ENCODE assay signal across 21 cellular contexts in genomic region chr4:102317459-102317858, GRCh38. TPM values are rescaled to one million over a fixed set of nuclear protein-coding genes. Genes with fewer than 3 reads are reported as not detected.
DNase-seq lines count a peak whose midpoint lies in the region; ATAC-seq, FAIRE-seq and TF ChIP-seq lines count a peak whose summit lies in the region.
"Had no signal": no experiment of that assay in that cellular context is flagged by ENCODE, and none has a peak within 500 bp of the region (broad histone marks: within the 10 kb centered on the region; RNA-seq: fewer than 3 reads in every experiment).

No MANE protein-coding gene starts in this region.

- DNase-seq in activated CD4-positive, alpha-beta T cell treated with anti-CD3 and anti-CD28 coated beads, Interleukin-2, amount 10 ng/mL, durations not matched to agents 24 days and 14 days: peak; percentile 15
- DNase-seq in activated CD4-positive, alpha-beta T cell treated with anti-CD3 and anti-CD28 coated beads, Interleukin-2, amount 50 U/mL, for 48 hours: no peak
- DNase-seq in GM18507 (ENCODE audit: extremely low spot score, insufficient read length, low read depth): no peak
- DNase-seq in GM12878 (ENCODE audit: low read depth, low spot score): no peak
- peak; percentile 52 for DNase-seq in osteoblast (ENCODE audit: insufficient read length, low spot score, missing footprints)
- DNase-seq in stimulated activated naive B cell treated with anti-CD40 and anti-IgM and Interleukin-4, amounts not matched to agents 10 μg/mL and 1 μg/mL and 100 μg/mL, for 72 hours: no peak
- DNase-seq: AML-193; Caco-2; CD4-positive, alpha-beta T cell; GOT3; H7; HFFc6 had no signal

- TF ChIP-seq POLR2A in GM12878 (IDR thresholded peaks at IDR 0.05; ENCODE audit: low read depth, low read length): no peak

- peaks cover 6% of the 10 kb centered on the region for H3K4me1 ChIP-seq in GM12878 (ENCODE audit: control insufficient read depth, insufficient read depth, low read length)
- no peaks in the 10 kb centered on the region for H3K4me1 ChIP-seq in osteoblast (ENCODE audit: insufficient read depth, low read length)
- H3K4me1 ChIP-seq: A549 had no signal

- H3K27ac ChIP-seq in GM12878 (ENCODE audit: control insufficient read depth, insufficient read depth) (no peak overlapping the region), osteoblast (ENCODE audit: low read depth, low read length) (no peak overlapping the region)
- H3K27ac ChIP-seq: 22Rv1, A549, C4-2B, HL-60 had no signal

- no peak overlapping the region for H3K27ac Mint-ChIP-seq in activated CD4-positive, alpha-beta T cell treated with anti-CD3 and anti-CD28 coated beads, Interleukin-2, amount 10 ng/mL, durations not matched to agents 24 days and 14 days
- H3K27ac Mint-ChIP-seq in stimulated activated naive B cell treated with anti-CD40 and anti-IgM and Interleukin-4, amounts not matched to agents 10 μg/mL and 1 μg/mL and 100 μg/mL, for 72 hours: no peak overlapping the region
- H3K27ac Mint-ChIP-seq: CD4-positive, alpha-beta T cell; HFFc6 had no signal

- SMC1A ChIA-PET in GM12878 (lab: Charles Lee; ENCODE audit: uncharacterized antibody, unreplicated experiment): interaction anchor here (1.0 to 1.8 kb wide), 3 partner anchors 9 to 37 kb away, joined by 3 to 5 read pairs (median 4); no protein-coding TSS in a partner anchor

- H3K36me3 Mint-ChIP-seq in activated CD4-positive, alpha-beta T cell treated with anti-CD3 and anti-CD28 coated beads, Interleukin-2, amount 10 ng/mL, durations not matched to agents 24 days and 14 days (ENCODE audit: low read depth): peaks cover 42% of the 10 kb centered on the region
- H3K36me3 Mint-ChIP-seq in stimulated activated naive B cell treated with anti-CD40 and anti-IgM and Interleukin-4, amounts not matched to agents 10 μg/mL and 1 μg/mL and 100 μg/mL, for 72 hours: peaks cover 31 to 61% of the 10 kb centered on the region in 2 donors

- POLR2A ChIA-PET in GM12878 (lab: Charles Lee): interaction anchor here (0.5 to 1.3 kb wide), 2 partner anchors 15 to 778 kb away, joined by 3 read pairs; no protein-coding TSS in a partner anchor

- H4K20me1 ChIP-seq in GM12878 (ENCODE audit: control insufficient read depth, insufficient read depth) (no peaks in the 10 kb centered on the region), osteoblast (ENCODE audit: insufficient read depth, low read length) (no peaks in the 10 kb centered on the region)

- H3K27me3 ChIP-seq in GM12878 (replicated peaks in 1 of 2; ENCODE audit: control insufficient read depth in 2 of 2, insufficient read depth in 2 of 2, low read length in 1 of 2) (no peaks in the 10 kb centered on the region), osteoblast (ENCODE audit: insufficient read depth, low read length) (no peaks in the 10 kb centered on the region)

- H3K27me3 Mint-ChIP-seq in activated CD4-positive, alpha-beta T cell treated with anti-CD3 and anti-CD28 coated beads, Interleukin-2, amount 10 ng/mL, durations not matched to agents 24 days and 14 days: no peaks in the 10 kb centered on the region
- no peaks in the 10 kb centered on the region for H3K27me3 Mint-ChIP-seq in stimulated activated naive B cell treated with anti-CD40 and anti-IgM and Interleukin-4, amounts not matched to agents 10 μg/mL and 1 μg/mL and 100 μg/mL, for 72 hours
- H3K27me3 Mint-ChIP-seq: CD4-positive, alpha-beta T cell had no signal

- no peak overlapping the region for H3K4me3 Mint-ChIP-seq in activated CD4-positive, alpha-beta T cell treated with anti-CD3 and anti-CD28 coated beads, Interleukin-2, amount 10 ng/mL, durations not matched to agents 24 days and 14 days
- no peak overlapping the region for H3K4me3 Mint-ChIP-seq in stimulated activated naive B cell treated with anti-CD40 and anti-IgM and Interleukin-4, amounts not matched to agents 10 μg/mL and 1 μg/mL and 100 μg/mL, for 72 hours
- H3K4me3 Mint-ChIP-seq: CD4-positive, alpha-beta T cell; HFFc6 had no signal

- intact Hi-C loops in activated CD4-positive, alpha-beta T cell treated with anti-CD3 and anti-CD28 coated beads, Interleukin-2, amount 10 ng/mL, durations not matched to agents 24 days and 14 days (cut with micrococcal nuclease): no loop called here
- intact Hi-C loops in GM12878 (cut with micrococcal nuclease; ENCODE audit: unreplicated experiment): no loop called here

- H3K36me3 ChIP-seq in GM12878 (ENCODE audit: control insufficient read depth in 2 of 2, insufficient read depth in 2 of 2, low read length in 1 of 2) (peaks cover 0 to 1% of the 10 kb centered on the region in 2 experiments; a peak in 3 of 4 replicates), osteoblast (ENCODE audit: insufficient read depth, low read length) (no peaks in the 10 kb centered on the region)

- ATAC-seq in GM12878: no peak
- ATAC-seq in GM19328 (IDR thresholded peaks at IDR 0.05; ENCODE audit: unreplicated experiment): no peak
- ATAC-seq in stimulated activated naive B cell treated with anti-CD40 and anti-IgM and Interleukin-4, amounts not matched to agents 10 μg/mL and 1 μg/mL and 100 μg/mL, for 72 hours (replicated peaks): no peak
- ATAC-seq in GM21390 (IDR thresholded peaks at IDR 0.05; ENCODE audit: unreplicated experiment): no peak
- ATAC-seq: A549, HCT116 had no signal

- H3K4me3 ChIP-seq in GM12878 (no peak overlapping the region), osteoblast (ENCODE audit: insufficient read depth, low read length) (no peak overlapping the region)
- H3K4me3 ChIP-seq: A549 had no signal

- no peak for TF ChIP-seq CTCF in GM12878 (IDR thresholded peaks at IDR 0.05 in 2 of 3, conservative IDR thresholded peaks at IDR 0.05 in 1 of 3; ENCODE audit: control insufficient read depth in 2 of 3, extremely low read depth in 1 of 3, insufficient read depth in 1 of 3, low read depth in 3 of 3, low read length in 3 of 3)
- TF ChIP-seq CTCF in osteoblast (IDR thresholded peaks at IDR 0.05; ENCODE audit: extremely low read depth, low read depth, low read length): no peak

- 100% methylated on average over 1 of the region's 1 CpG for WGBS in GM12878 (ENCODE audit: insufficient coverage, insufficient replicate concordance, low lambda C conversion rate, missing lambda C conversion rate)

- H3K4me1 Mint-ChIP-seq in activated CD4-positive, alpha-beta T cell treated with anti-CD3 and anti-CD28 coated beads, Interleukin-2, amount 10 ng/mL, durations not matched to agents 24 days and 14 days: peaks cover 28% of the 10 kb centered on the region
- H3K4me1 Mint-ChIP-seq in stimulated activated naive B cell treated with anti-CD40 and anti-IgM and Interleukin-4, amounts not matched to agents 10 μg/mL and 1 μg/mL and 100 μg/mL, for 72 hours: peaks cover 21 to 37% of the 10 kb centered on the region in 2 donors

- no peak for TF ChIP-seq EP300 in GM12878 (IDR thresholded peaks at IDR 0.05; ENCODE audit: borderline replicate concordance in 1 of 2, control insufficient read depth in 1 of 2, low read depth in 2 of 2, low read length in 2 of 2)

- no peaks in the 10 kb centered on the region for H3K9me3 Mint-ChIP-seq in activated CD4-positive, alpha-beta T cell treated with anti-CD3 and anti-CD28 coated beads, Interleukin-2, amount 10 ng/mL, durations not matched to agents 24 days and 14 days
- H3K9me3 Mint-ChIP-seq in stimulated activated naive B cell treated with anti-CD40 and anti-IgM and Interleukin-4, amounts not matched to agents 10 μg/mL and 1 μg/mL and 100 μg/mL, for 72 hours: peaks cover 6 to 9% of the 10 kb centered on the region in 2 donors
- H3K9me3 Mint-ChIP-seq: CD4-positive, alpha-beta T cell; HFFc6 had no signal

- RAD21 ChIA-PET in GM12878 (lab: Charles Lee; ENCODE audit: unreplicated experiment): interaction anchor here (1.0 to 3.0 kb wide), 4 partner anchors 16 to 492 kb away, joined by 3 to 9 read pairs (median 6); partner anchors contain the start of gene SLC39A8

- no peak overlapping the region for H3K4me2 ChIP-seq in GM12878 (ENCODE audit: control insufficient read depth, insufficient read depth)
- no peak overlapping the region for H3K4me2 ChIP-seq in osteoblast (ENCODE audit: insufficient read depth, low read length)
- H3K4me2 ChIP-seq: A549 had no signal

- in situ Hi-C loops in GM12878 (cut with MboI): no loop called here

- CTCF ChIA-PET in GM12878 (lab: Yijun Ruan, JAX): interaction anchor here (0.9 to 3.6 kb wide), 3 partner anchors 11 to 17 kb away, joined by 3 to 21 read pairs (median 3); no protein-coding TSS in a partner anchor

- peaks cover 10% of the 10 kb centered on the region for H3K79me2 ChIP-seq in GM12878 (ENCODE audit: control insufficient read depth, insufficient read depth, low read length)
- H3K79me2 ChIP-seq in osteoblast (ENCODE audit: insufficient read depth, low read length): no peaks in the 10 kb centered on the region

- FAIRE-seq in GM18507 (lab: Jason Lieb, UNC) (peak; percentile 18), GM12878 (lab: Jason Lieb, UNC) (peak; percentile 57)
- FAIRE-seq: A549, D721Med, G401.6 had no signal

- no peak overlapping the region for H2AFZ ChIP-seq in GM12878 (ENCODE audit: control insufficient read depth, low read depth, low read length)
- H2AFZ ChIP-seq in osteoblast (ENCODE audit: low read length): no peak overlapping the region

- no TSS peak for BruUV-seq in GM12878 (replicated peaks; lab: Mats Ljungman, UMichigan)

- peaks cover 6% of the 10 kb centered on the region; the same call in 2 of the 3 replicates for H3K9me3 ChIP-seq in GM12878 (replicated peaks; ENCODE audit: control insufficient read depth, insufficient read depth, low read length)
- no peaks in the 10 kb centered on the region for H3K9me3 ChIP-seq in osteoblast (ENCODE audit: low read depth, low read length)
- H3K9me3 ChIP-seq: A549, Caco-2 had no signal

- no peak for TF ChIP-seq RAD21 in GM12878 (IDR thresholded peaks at IDR 0.05; ENCODE audit: insufficient read depth, low read depth, low read length)

- no peak overlapping the region for H3K9ac ChIP-seq in GM12878 (ENCODE audit: control insufficient read depth, insufficient read depth, low read length)

RNA-seq across cellular contexts. Expression of gene SLC39A8, which starts 27.8 kb away (rescaled TPM):
- total RNA-seq in activated CD4-positive, alpha-beta T cell treated with anti-CD3 and anti-CD28 coated beads, Interleukin-2, amount 10 ng/mL, durations not matched to agents 24 days and 14 days: 80.4 and 81.2 TPM in 2 replicates
- total RNA-seq in GM12878 (2013; cell fraction: nucleolus; rRNA removed): 51.5 and 55.3 TPM in 2 replicates
- total RNA-seq in GM12878 (2014; rRNA removed): 39.4 and 45.6 TPM in 2 replicates
- total RNA-seq in GM12878 (2014; rRNA removed; fragmentation: Illumina TruSeq; extraction: Trizol): 35.6 and 36.1 TPM in 2 replicates
- 34.0 and 36.3 TPM in 2 replicates for total RNA-seq in GM12878 (2021)
- polyA plus RNA-seq in GM12878 (2011; ENCODE audit: low read depth): 16.1 TPM
- 47.8 and 76.0 TPM in 2 replicates for polyA plus RNA-seq in GM12878 (2011; rRNA removed)
- 26.7 and 26.8 TPM in 2 replicates for polyA plus RNA-seq in GM12878 (2011; cell fraction: cytosol; rRNA removed)
- 19.6 and 23.8 TPM in 2 replicates for polyA plus RNA-seq in GM12878 (2011; cell fraction: nucleus; rRNA removed)
- polyA plus RNA-seq in GM12878 (2012): 21.4 and 31.3 TPM in 2 replicates
- polyA plus RNA-seq in GM12878 (2014; fragmentation: Illumina TruSeq; extraction: Trizol): 26.6 and 35.4 TPM in 2 replicates
- polyA plus RNA-seq in GM12878 (2014; fragmentation: Nextera tagmentation; extraction: Ambion mirVana): 10 to 100 TPM in 1 of 2 experiments, 1 to 10 TPM in 1; 7.9 to 16.6 TPM
- 17.9 and 22.3 TPM in 2 replicates for polyA plus RNA-seq in GM12878 (2014; rRNA removed)
- polyA plus RNA-seq in GM12878 (2016; fragmentation: Nextera tagmentation; extraction: Ambion mirVana): 10 to 100 TPM; 31.6 to 34.1 TPM
- polyA minus RNA-seq in GM12878 (2011; rRNA and poly(A)+ RNA removed): 50.9 and 62.8 TPM in 2 replicates
- polyA minus RNA-seq in GM12878 (2011; cell fraction: cytosol; rRNA and poly(A)+ RNA removed): 25.4 and 27.0 TPM in 2 replicates
- 22.0 and 34.1 TPM in 2 replicates for polyA minus RNA-seq in GM12878 (2011; cell fraction: nucleus; rRNA and poly(A)+ RNA removed)
- 11.2 and 13.3 TPM in 2 replicates for total RNA-seq in osteoblast

Comparison
In these comparisons a context has a peak if more than half of its experiments do, and no peak if none do; other contexts are left out.
1. DNase-seq: peak in activated CD4-positive, alpha-beta T cell treated with anti-CD3 and anti-CD28 coated beads, Interleukin-2, amount 10 ng/mL, durations not matched to agents 24 days and 14 days (single experiment) and osteoblast (single experiment); none in activated CD4-positive, alpha-beta T cell treated with anti-CD3 and anti-CD28 coated beads, Interleukin-2, amount 50 U/mL, for 48 hours (0 of 2), GM18507 (single experiment), GM12878 (single experiment) and stimulated activated naive B cell treated with anti-CD40 and anti-IgM and Interleukin-4, amounts not matched to agents 10 μg/mL and 1 μg/mL and 100 μg/mL, for 72 hours (single experiment).